ENCODE assay signal across 16 cellular contexts in the genomic region with DNA sequence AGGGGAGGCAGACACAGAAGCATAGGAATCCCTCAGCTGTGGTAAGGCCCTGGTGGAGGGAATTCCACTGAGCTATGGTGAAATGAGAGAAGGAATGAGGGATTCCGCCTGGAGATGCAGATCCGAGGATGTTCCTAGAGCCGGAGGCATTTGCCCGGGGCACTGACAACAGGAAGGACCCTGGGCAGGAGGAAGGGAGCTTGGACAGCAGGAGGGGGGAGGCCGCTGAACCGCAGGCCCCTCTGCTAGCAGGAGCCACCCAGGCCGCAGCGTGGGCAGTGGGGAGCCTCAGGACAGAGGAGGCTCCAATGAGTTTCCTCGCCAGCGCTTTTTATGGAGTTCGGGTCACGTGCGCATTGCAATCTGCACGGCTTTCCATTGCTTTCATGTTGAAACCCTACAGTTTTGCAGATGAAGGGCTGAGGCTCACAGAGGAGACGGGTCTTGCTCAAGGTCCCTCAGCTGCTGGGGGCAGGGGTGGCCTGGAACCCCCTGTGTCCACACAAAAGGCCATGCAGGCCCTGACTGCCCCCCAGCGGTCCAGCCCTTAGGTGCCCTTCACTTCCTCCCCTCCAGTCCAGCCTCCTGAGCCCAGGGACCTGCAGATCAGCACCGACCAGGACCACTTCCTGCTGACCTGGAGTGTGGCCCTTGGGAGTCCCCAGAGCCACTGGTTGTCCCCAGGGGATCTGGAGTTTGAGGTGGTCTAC. TPM values are rescaled to one million over a fixed set of nuclear protein-coding genes. Genes with fewer than 3 reads are reported as not detected.
"Had no signal": no experiment of that assay in that cellular context is flagged by ENCODE, and none has a peak within 500 bp of the region (broad histone marks: within the 10 kb centered on the region; RNA-seq: fewer than 3 reads in every experiment).

No MANE protein-coding gene starts in this region.

- H3K27me3 ChIP-seq: uterus had no signal

- H3K36me3 ChIP-seq: left ventricle myocardium inferior, uterus had no signal

- H3K9me3 ChIP-seq: esophagus muscularis mucosa, left ventricle myocardium inferior, uterus had no signal

- H3K27ac ChIP-seq: esophagus muscularis mucosa, left ventricle myocardium inferior, uterus had no signal

- H3K4me3 ChIP-seq: esophagus muscularis mucosa, left ventricle myocardium inferior, uterus had no signal

- H3K27me3 Mint-ChIP-seq: memory B cell had no signal

- H3K9me3 Mint-ChIP-seq: activated naive CD4-positive, alpha-beta T cell treated with anti-CD3 and anti-CD28 coated beads, Interleukin-2, amount 10 ng/mL, durations not matched to agents 7 days and 5 days; memory B cell; natural killer cell had no signal

- H3K4me1 ChIP-seq: esophagus muscularis mucosa, left ventricle myocardium inferior, uterus had no signal

- H3K4me1 Mint-ChIP-seq: activated naive CD4-positive, alpha-beta T cell treated with anti-CD3 and anti-CD28 coated beads, Interleukin-2, amount 10 ng/mL, durations not matched to agents 7 days and 5 days; natural killer cell had no signal

- H3K36me3 Mint-ChIP-seq: activated naive CD4-positive, alpha-beta T cell treated with anti-CD3 and anti-CD28 coated beads, Interleukin-2, amount 10 ng/mL, durations not matched to agents 7 days and 5 days; natural killer cell had no signal

- FAIRE-seq: colon, kidney had no signal

- H3K4me3 Mint-ChIP-seq: activated naive CD4-positive, alpha-beta T cell treated with anti-CD3 and anti-CD28 coated beads, Interleukin-2, amount 10 ng/mL, durations not matched to agents 7 days and 5 days; memory B cell; natural killer cell had no signal

- H3K27ac Mint-ChIP-seq: activated naive CD4-positive, alpha-beta T cell treated with anti-CD3 and anti-CD28 coated beads, Interleukin-2, amount 10 ng/mL, durations not matched to agents 7 days and 5 days; memory B cell; natural killer cell had no signal

- DNase-seq: activated CD4-positive, alpha-beta T cell treated with anti-CD3 and anti-CD28 coated beads, Interleukin-2, amount 50 U/mL, for 1 hour; activated naive CD4-positive, alpha-beta T cell treated with anti-CD3 and anti-CD28 coated beads, Interleukin-2, amount 10 ng/mL, durations not matched to agents 7 days and 5 days; activated T-cell treated with anti-CD3 and anti-CD28 coated beads, Interleukin-2, amount 50 U/mL, for 1 hour; hippocampal formation; kidney; left ventricle myocardium inferior; natural killer cell; stimulated activated CD4-positive, alpha-beta T cell treated with anti-CD3 and anti-CD28 coated beads, Interleukin-1b, Interleukin-23, amount 100 ng/mL, for 48 hours; T-helper 1 cell; T1000; uterus had no signal

- ATAC-seq: activated CD4-positive, CD25-positive, alpha-beta regulatory T cell treated with anti-CD3 and anti-CD28 coated beads, Interleukin-2, amount 50 U/mL, for 24 hours; natural killer cell had no signal

RNA-seq across cellular contexts. Expression of a gene that starts 15.6 kb away (rescaled TPM):
- total RNA-seq: osteocyte had no signal
